Comparison of ENCODE assay signal across 25 cellular contexts in the genomic region with DNA sequence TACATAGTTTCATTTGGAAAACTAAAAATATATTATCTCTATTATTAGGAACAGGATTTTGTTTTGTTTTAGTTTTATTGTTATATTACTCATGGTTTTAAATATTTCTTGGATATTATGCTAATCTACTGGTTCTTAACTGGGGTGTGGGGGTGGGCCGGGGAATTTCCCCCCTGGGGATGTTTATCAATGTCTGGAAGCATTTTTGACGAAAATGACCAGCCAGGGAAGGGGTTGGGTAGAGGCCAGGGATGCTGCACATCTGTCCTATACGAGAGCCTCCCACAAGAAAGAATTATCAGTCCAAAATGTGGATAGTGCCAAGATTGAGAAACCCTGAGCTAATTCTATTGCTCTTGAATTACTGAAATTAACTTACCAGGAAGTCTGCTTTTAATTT. TPM values are rescaled to one million over a fixed set of nuclear protein-coding genes. Genes with fewer than 3 reads are reported as not detected.
DNase-seq lines count a peak whose midpoint lies in the region; ATAC-seq and TF ChIP-seq lines count a peak whose summit lies in the region.
"Had no signal": no experiment of that assay in that cellular context is flagged by ENCODE, and none has a peak within 500 bp of the region (broad histone marks: within the 10 kb centered on the region; RNA-seq: fewer than 3 reads in every experiment).

No MANE protein-coding gene starts in this region.

- peaks cover 3% of the 10 kb centered on the region for H3K36me3 Mint-ChIP-seq in activated CD4-positive, alpha-beta T cell treated with anti-CD3 and anti-CD28 coated beads for 36 hours (ENCODE audit: low read depth)
- H3K36me3 Mint-ChIP-seq in CD4-positive, alpha-beta T cell (ENCODE audit: low read depth) = peaks cover 9% of the 10 kb centered on the region
- H3K36me3 Mint-ChIP-seq in activated T-helper 1 cell treated with anti-CD3 and anti-CD28 coated beads, Interleukin-12 subunit alpha, Interleukin-12 subunit beta, Interleukin-2, Interleukin-4 antibody, amounts not matched to agents 30 ng/mL and 10 ng/mL and 1 ng/mL, durations not matched to agents 14 hours and 24 hours and 36 hours (ENCODE audit: low read depth) = peaks cover 1% of the 10 kb centered on the region
- no peaks in the 10 kb centered on the region for H3K36me3 Mint-ChIP-seq in natural killer cell
- H3K36me3 Mint-ChIP-seq: mesothelial cell of epicardium, type B pancreatic cell had no signal

- no peaks in the 10 kb centered on the region for H3K27me3 Mint-ChIP-seq in activated CD4-positive, alpha-beta T cell treated with anti-CD3 and anti-CD28 coated beads for 36 hours
- no peaks in the 10 kb centered on the region for H3K27me3 Mint-ChIP-seq in CD4-positive, alpha-beta T cell
- H3K27me3 Mint-ChIP-seq in activated T-helper 1 cell treated with anti-CD3 and anti-CD28 coated beads, Interleukin-12 subunit alpha, Interleukin-12 subunit beta, Interleukin-2, Interleukin-4 antibody, amounts not matched to agents 30 ng/mL and 10 ng/mL and 1 ng/mL, durations not matched to agents 14 hours and 24 hours and 36 hours (ENCODE audit: insufficient read depth) = no peaks in the 10 kb centered on the region
- no peaks in the 10 kb centered on the region for H3K27me3 Mint-ChIP-seq in natural killer cell (ENCODE audit: low read depth in 2 of 2)

- DNase-seq in activated CD4-positive, alpha-beta T cell treated with anti-CD3 and anti-CD28 coated beads for 36 hours = no peak
- no peak for DNase-seq in activated CD4-positive, alpha-beta T cell treated with anti-CD3 and anti-CD28 coated beads, Interleukin-2, amount 50 U/mL, for 1 hour
- DNase-seq in CD4-positive, alpha-beta T cell = no peak
- no peak for DNase-seq in activated T-helper 1 cell treated with anti-CD3 and anti-CD28 coated beads, Interleukin-12 subunit alpha, Interleukin-12 subunit beta, Interleukin-2, Interleukin-4 antibody, amounts not matched to agents 30 ng/mL and 10 ng/mL and 1 ng/mL, durations not matched to agents 14 hours and 24 hours and 36 hours (ENCODE audit: low spot score)
- DNase-seq in natural killer cell (no peak), AG08395 (ENCODE audit: low spot score) (no peak), NOMO-1 treated with dmso at 0.1 percent for 144 hours (lab: John Stamatoyannopoulos, UW; ENCODE audit: unreplicated experiment) (no peak)
- DNase-seq: body of pancreas; EL; endodermal cell; H7; KBM-7; MV-4-11; NCI-H1930; NCI-H226; NCI-H82; psoas muscle; SHP77; stimulated activated CD4-positive, alpha-beta T cell treated with anti-CD3 and anti-CD28 coated beads, Interleukin-2, amount 100 ng/mL, for 48 hours had no signal

- CTCF ChIA-PET in activated CD4-positive, alpha-beta T cell treated with anti-CD3 and anti-CD28 coated beads for 36 hours (lab: Charles Lee) = interaction anchor here (0.5 to 1.0 kb wide), 3 partner anchors 8 to 102 kb away, joined by 3 read pairs; no protein-coding TSS in a partner anchor
- CTCF ChIA-PET in CD4-positive, alpha-beta T cell (lab: Charles Lee) = interaction anchor here (1.2 kb wide), 1 partner anchor 10 kb away, joined by 4 read pairs; no protein-coding TSS in a partner anchor

- H3K4me3 Mint-ChIP-seq in activated CD4-positive, alpha-beta T cell treated with anti-CD3 and anti-CD28 coated beads for 36 hours = peak overlapping the region; percentile 67
- H3K4me3 Mint-ChIP-seq in CD4-positive, alpha-beta T cell = peak overlapping the region; percentile 77
- H3K4me3 Mint-ChIP-seq in activated T-helper 1 cell treated with anti-CD3 and anti-CD28 coated beads, Interleukin-12 subunit alpha, Interleukin-12 subunit beta, Interleukin-2, Interleukin-4 antibody, amounts not matched to agents 30 ng/mL and 10 ng/mL and 1 ng/mL, durations not matched to agents 14 hours and 24 hours and 36 hours = peak overlapping the region; percentile 67
- no peak overlapping the region for H3K4me3 Mint-ChIP-seq in natural killer cell
- H3K4me3 Mint-ChIP-seq: B cell, endodermal cell, mesothelial cell of epicardium, neural crest cell, type B pancreatic cell had no signal

- peak overlapping the region; percentile 82 for H3K27ac ChIP-seq in CD4-positive, alpha-beta T cell (ENCODE audit: low read depth, low read length)
- H3K27ac ChIP-seq: body of pancreas, psoas muscle had no signal

- no peaks in the 10 kb centered on the region for H3K9me3 Mint-ChIP-seq in activated CD4-positive, alpha-beta T cell treated with anti-CD3 and anti-CD28 coated beads for 36 hours (ENCODE audit: low read depth)
- H3K9me3 Mint-ChIP-seq in CD4-positive, alpha-beta T cell = no peaks in the 10 kb centered on the region
- no peaks in the 10 kb centered on the region for H3K9me3 Mint-ChIP-seq in activated T-helper 1 cell treated with anti-CD3 and anti-CD28 coated beads, Interleukin-12 subunit alpha, Interleukin-12 subunit beta, Interleukin-2, Interleukin-4 antibody, amounts not matched to agents 30 ng/mL and 10 ng/mL and 1 ng/mL, durations not matched to agents 14 hours and 24 hours and 36 hours
- H3K9me3 Mint-ChIP-seq in natural killer cell = no peaks in the 10 kb centered on the region
- H3K9me3 Mint-ChIP-seq: neural crest cell, type B pancreatic cell had no signal

- H3K27ac Mint-ChIP-seq in activated CD4-positive, alpha-beta T cell treated with anti-CD3 and anti-CD28 coated beads for 36 hours = peak overlapping the region; percentile 95
- peak overlapping the region; percentile 96 for H3K27ac Mint-ChIP-seq in CD4-positive, alpha-beta T cell
- peak overlapping the region; percentile 92 for H3K27ac Mint-ChIP-seq in activated T-helper 1 cell treated with anti-CD3 and anti-CD28 coated beads, Interleukin-12 subunit alpha, Interleukin-12 subunit beta, Interleukin-2, Interleukin-4 antibody, amounts not matched to agents 30 ng/mL and 10 ng/mL and 1 ng/mL, durations not matched to agents 14 hours and 24 hours and 36 hours
- H3K27ac Mint-ChIP-seq in natural killer cell = peak overlapping the region; percentile 84 to 96
- H3K27ac Mint-ChIP-seq: B cell, endodermal cell, mesothelial cell of epicardium, type B pancreatic cell had no signal

- H3K9me3 ChIP-seq in CD4-positive, alpha-beta T cell (ENCODE audit: control insufficient read depth, low read length) = no peaks in the 10 kb centered on the region
- H3K9me3 ChIP-seq: body of pancreas, psoas muscle had no signal

- intact Hi-C loops in activated CD4-positive, alpha-beta T cell treated with anti-CD3 and anti-CD28 coated beads for 36 hours (cut with DNase I, micrococcal nuclease) = loop anchor here in 1 of 2 experiments (2.0 to 10.0 kb wide), 2 partner anchors 13 to 1477 kb away; no protein-coding TSS in a partner anchor
- intact Hi-C loops in CD4-positive, alpha-beta T cell (cut with DNase I, micrococcal nuclease) = no loop called here
- intact Hi-C loops in activated T-helper 1 cell treated with anti-CD3 and anti-CD28 coated beads, Interleukin-12 subunit alpha, Interleukin-12 subunit beta, Interleukin-2, Interleukin-4 antibody, amounts not matched to agents 30 ng/mL and 10 ng/mL and 1 ng/mL, durations not matched to agents 14 hours and 24 hours and 36 hours (cut with micrococcal nuclease) = loop anchor here (10.0 kb wide), 1 partner anchor 1627 kb away; the partner anchor contains the start of gene RPL37
- intact Hi-C loops in natural killer cell (cut with micrococcal nuclease) = no loop called here

- peaks cover 75% of the 10 kb centered on the region for H3K4me1 Mint-ChIP-seq in activated CD4-positive, alpha-beta T cell treated with anti-CD3 and anti-CD28 coated beads for 36 hours
- H3K4me1 Mint-ChIP-seq in CD4-positive, alpha-beta T cell (ENCODE audit: low read depth) = peaks cover 93% of the 10 kb centered on the region
- H3K4me1 Mint-ChIP-seq in activated T-helper 1 cell treated with anti-CD3 and anti-CD28 coated beads, Interleukin-12 subunit alpha, Interleukin-12 subunit beta, Interleukin-2, Interleukin-4 antibody, amounts not matched to agents 30 ng/mL and 10 ng/mL and 1 ng/mL, durations not matched to agents 14 hours and 24 hours and 36 hours (ENCODE audit: low read depth) = peaks cover 92% of the 10 kb centered on the region
- peaks cover 84 to 94% of the 10 kb centered on the region in 2 donors for H3K4me1 Mint-ChIP-seq in natural killer cell
- H3K4me1 Mint-ChIP-seq: endodermal cell, neural crest cell had no signal

- POLR2A ChIA-PET in activated CD4-positive, alpha-beta T cell treated with anti-CD3 and anti-CD28 coated beads for 36 hours (lab: Charles Lee) = no interaction called here
- POLR2A ChIA-PET in CD4-positive, alpha-beta T cell (lab: Charles Lee) = interaction anchor here (1.0 to 7.3 kb wide), 4 partner anchors 9 to 28 kb away, joined by 3 to 209 read pairs (median 64); no protein-coding TSS in a partner anchor

- no peak for ATAC-seq in activated CD4-positive, alpha-beta T cell treated with anti-CD3 and anti-CD28 coated beads for 36 hours
- no peak for ATAC-seq in CD4-positive, alpha-beta T cell (ENCODE audit: poor library complexity)
- ATAC-seq in natural killer cell = no peak
- no peak for ATAC-seq in GM21528 (IDR thresholded peaks at IDR 0.05; ENCODE audit: low FRiP score, unreplicated experiment)
- ATAC-seq: body of pancreas, left lobe of liver, psoas muscle had no signal

- TF ChIP-seq CTCF in CD4-positive, alpha-beta T cell (IDR thresholded peaks at IDR 0.05) = no peak
- TF ChIP-seq CTCF in natural killer cell (IDR thresholded peaks at IDR 0.05) = no peak

- no peaks in the 10 kb centered on the region for H3K27me3 ChIP-seq in CD4-positive, alpha-beta T cell (ENCODE audit: control insufficient read depth, insufficient read depth, low read length)
- H3K27me3 ChIP-seq: body of pancreas had no signal

RNA-seq across cellular contexts. Expression of gene FYB1, which starts 11.7 kb away (rescaled TPM):
- 100 to 1,000 TPM; 109 to 171 TPM for total RNA-seq in activated CD4-positive, alpha-beta T cell treated with anti-CD3 and anti-CD28 coated beads for 36 hours
- total RNA-seq in CD4-positive, alpha-beta T cell = 100 to 1,000 TPM; 478 to 497 TPM
- 100 and 107 TPM in 2 replicates for total RNA-seq in activated T-helper 1 cell treated with anti-CD3 and anti-CD28 coated beads, Interleukin-12 subunit alpha, Interleukin-12 subunit beta, Interleukin-2, Interleukin-4 antibody, amounts not matched to agents 30 ng/mL and 10 ng/mL and 1 ng/mL, durations not matched to agents 14 hours and 24 hours and 36 hours
- 100 to 1,000 TPM; 277 to 340 (median 295) TPM for total RNA-seq in natural killer cell
- total RNA-seq: endodermal cell, H7, neural crest cell had no signal
